ENCODE assay signal across 1 cellular context in the genomic region with DNA sequence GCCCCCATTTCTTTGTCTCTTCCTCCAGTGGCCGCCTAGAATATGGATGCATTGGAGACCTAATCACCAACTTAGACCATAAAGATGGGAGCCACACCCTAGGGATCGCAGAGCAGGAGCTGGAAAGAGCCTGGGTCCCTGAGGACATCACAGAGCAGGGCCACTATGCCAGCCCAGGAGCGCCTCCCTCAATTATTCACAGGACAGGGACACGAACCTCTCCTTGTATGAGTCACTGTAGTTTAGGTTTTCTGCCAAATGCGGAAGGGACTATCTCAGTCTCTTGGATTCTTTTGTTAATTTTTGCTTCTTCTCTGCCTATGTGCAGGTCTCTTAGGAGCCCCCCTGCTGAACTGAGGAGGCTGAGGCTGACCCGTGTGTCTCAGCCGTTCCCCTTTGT.
TF ChIP-seq lines count a peak whose summit lies in the region.

No MANE protein-coding gene starts in this region.

TF ChIP-seq in GM23338, 12 proteins besides CTCF, POLR2A, EP300 and RAD21 (continued from another document):
- TF ChIP-seq, protein P1, sequence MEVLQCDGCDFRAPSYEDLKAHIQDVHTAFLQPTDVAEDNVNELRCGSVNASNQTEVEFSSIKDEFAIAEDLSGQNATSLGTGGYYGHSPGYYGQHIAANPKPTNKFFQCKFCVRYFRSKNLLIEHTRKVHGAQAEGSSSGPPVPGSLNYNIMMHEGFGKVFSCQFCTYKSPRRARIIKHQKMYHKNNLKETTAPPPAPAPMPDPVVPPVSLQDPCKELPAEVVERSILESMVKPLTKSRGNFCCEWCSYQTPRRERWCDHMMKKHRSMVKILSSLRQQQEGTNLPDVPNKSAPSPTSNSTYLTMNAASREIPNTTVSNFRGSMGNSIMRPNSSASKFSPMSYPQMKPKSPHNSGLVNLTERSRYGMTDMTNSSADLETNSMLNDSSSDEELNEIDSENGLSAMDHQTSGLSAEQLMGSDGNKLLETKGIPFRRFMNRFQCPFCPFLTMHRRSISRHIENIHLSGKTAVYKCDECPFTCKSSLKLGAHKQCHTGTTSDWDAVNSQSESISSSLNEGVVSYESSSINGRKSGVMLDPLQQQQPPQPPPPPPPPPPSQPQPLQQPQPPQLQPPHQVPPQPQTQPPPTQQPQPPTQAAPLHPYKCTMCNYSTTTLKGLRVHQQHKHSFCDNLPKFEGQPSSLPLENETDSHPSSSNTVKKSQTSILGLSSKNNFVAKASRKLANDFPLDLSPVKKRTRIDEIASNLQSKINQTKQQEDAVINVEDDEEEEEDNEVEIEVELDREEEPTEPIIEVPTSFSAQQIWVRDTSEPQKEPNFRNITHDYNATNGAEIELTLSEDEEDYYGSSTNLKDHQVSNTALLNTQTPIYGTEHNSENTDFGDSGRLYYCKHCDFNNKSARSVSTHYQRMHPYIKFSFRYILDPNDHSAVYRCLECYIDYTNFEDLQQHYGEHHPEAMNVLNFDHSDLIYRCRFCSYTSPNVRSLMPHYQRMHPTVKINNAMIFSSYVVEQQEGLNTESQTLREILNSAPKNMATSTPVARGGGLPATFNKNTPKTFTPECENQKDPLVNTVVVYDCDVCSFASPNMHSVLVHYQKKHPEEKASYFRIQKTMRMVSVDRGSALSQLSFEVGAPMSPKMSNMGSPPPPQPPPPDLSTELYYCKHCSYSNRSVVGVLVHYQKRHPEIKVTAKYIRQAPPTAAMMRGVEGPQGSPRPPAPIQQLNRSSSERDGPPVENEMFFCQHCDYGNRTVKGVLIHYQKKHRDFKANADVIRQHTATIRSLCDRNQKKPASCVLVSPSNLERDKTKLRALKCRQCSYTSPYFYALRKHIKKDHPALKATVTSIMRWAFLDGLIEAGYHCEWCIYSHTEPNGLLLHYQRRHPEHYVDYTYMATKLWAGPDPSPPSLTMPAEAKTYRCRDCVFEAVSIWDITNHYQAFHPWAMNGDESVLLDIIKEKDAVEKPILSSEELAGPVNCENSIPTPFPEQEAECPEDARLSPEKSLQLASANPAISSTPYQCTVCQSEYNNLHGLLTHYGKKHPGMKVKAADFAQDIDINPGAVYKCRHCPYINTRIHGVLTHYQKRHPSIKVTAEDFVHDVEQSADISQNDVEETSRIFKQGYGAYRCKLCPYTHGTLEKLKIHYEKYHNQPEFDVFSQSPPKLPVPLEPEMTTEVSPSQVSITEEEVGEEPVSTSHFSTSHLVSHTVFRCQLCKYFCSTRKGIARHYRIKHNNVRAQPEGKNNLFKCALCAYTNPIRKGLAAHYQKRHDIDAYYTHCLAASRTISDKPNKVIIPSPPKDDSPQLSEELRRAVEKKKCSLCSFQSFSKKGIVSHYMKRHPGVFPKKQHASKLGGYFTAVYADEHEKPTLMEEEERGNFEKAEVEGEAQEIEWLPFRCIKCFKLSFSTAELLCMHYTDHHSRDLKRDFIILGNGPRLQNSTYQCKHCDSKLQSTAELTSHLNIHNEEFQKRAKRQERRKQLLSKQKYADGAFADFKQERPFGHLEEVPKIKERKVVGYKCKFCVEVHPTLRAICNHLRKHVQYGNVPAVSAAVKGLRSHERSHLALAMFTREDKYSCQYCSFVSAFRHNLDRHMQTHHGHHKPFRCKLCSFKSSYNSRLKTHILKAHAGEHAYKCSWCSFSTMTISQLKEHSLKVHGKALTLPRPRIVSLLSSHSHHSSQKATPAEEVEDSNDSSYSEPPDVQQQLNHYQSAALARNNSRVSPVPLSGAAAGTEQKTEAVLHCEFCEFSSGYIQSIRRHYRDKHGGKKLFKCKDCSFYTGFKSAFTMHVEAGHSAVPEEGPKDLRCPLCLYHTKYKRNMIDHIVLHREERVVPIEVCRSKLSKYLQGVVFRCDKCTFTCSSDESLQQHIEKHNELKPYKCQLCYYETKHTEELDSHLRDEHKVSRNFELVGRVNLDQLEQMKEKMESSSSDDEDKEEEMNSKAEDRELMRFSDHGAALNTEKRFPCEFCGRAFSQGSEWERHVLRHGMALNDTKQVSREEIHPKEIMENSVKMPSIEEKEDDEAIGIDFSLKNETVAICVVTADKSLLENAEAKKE (CRISPR knock-in tag; IDR thresholded peaks at IDR 0.05), result no peak
- TF ChIP-seq CREB1 (CRISPR knock-in tag; IDR thresholded peaks at IDR 0.05; ENCODE audit: low read depth), result no peak
- TF ChIP-seq, protein P2, sequence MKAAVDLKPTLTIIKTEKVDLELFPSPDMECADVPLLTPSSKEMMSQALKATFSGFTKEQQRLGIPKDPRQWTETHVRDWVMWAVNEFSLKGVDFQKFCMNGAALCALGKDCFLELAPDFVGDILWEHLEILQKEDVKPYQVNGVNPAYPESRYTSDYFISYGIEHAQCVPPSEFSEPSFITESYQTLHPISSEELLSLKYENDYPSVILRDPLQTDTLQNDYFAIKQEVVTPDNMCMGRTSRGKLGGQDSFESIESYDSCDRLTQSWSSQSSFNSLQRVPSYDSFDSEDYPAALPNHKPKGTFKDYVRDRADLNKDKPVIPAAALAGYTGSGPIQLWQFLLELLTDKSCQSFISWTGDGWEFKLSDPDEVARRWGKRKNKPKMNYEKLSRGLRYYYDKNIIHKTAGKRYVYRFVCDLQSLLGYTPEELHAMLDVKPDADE (IDR thresholded peaks at IDR 0.05), result no peak
- no peak for TF ChIP-seq NANOG (IDR thresholded peaks at IDR 0.05; ENCODE audit: borderline replicate concordance)
- no peak for TF ChIP-seq EZH2 (IDR thresholded peaks at IDR 0.05; ENCODE audit: low read depth, unreplicated experiment)
- no peak for TF ChIP-seq ZNF114 (CRISPR knock-in tag; IDR thresholded peaks at IDR 0.05)
- TF ChIP-seq JUNB (IDR thresholded peaks at IDR 0.05; ENCODE audit: unreplicated experiment), result no peak
- TF ChIP-seq POLR2AphosphoS5 (IDR thresholded peaks at IDR 0.05; ENCODE audit: low read depth), result no peak
- TF ChIP-seq, protein P3, sequence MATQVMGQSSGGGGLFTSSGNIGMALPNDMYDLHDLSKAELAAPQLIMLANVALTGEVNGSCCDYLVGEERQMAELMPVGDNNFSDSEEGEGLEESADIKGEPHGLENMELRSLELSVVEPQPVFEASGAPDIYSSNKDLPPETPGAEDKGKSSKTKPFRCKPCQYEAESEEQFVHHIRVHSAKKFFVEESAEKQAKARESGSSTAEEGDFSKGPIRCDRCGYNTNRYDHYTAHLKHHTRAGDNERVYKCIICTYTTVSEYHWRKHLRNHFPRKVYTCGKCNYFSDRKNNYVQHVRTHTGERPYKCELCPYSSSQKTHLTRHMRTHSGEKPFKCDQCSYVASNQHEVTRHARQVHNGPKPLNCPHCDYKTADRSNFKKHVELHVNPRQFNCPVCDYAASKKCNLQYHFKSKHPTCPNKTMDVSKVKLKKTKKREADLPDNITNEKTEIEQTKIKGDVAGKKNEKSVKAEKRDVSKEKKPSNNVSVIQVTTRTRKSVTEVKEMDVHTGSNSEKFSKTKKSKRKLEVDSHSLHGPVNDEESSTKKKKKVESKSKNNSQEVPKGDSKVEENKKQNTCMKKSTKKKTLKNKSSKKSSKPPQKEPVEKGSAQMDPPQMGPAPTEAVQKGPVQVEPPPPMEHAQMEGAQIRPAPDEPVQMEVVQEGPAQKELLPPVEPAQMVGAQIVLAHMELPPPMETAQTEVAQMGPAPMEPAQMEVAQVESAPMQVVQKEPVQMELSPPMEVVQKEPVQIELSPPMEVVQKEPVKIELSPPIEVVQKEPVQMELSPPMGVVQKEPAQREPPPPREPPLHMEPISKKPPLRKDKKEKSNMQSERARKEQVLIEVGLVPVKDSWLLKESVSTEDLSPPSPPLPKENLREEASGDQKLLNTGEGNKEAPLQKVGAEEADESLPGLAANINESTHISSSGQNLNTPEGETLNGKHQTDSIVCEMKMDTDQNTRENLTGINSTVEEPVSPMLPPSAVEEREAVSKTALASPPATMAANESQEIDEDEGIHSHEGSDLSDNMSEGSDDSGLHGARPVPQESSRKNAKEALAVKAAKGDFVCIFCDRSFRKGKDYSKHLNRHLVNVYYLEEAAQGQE (IDR thresholded peaks at IDR 0.05; ENCODE audit: unreplicated experiment), result no peak
- no peak for TF ChIP-seq STAT1 (IDR thresholded peaks at IDR 0.05; ENCODE audit: unreplicated experiment)
- TF ChIP-seq EZH2phosphoT487 (IDR thresholded peaks at IDR 0.05; ENCODE audit: unreplicated experiment), result no peak
